8 cellular contexts compared by ENCODE assay signal in the genomic region with DNA sequence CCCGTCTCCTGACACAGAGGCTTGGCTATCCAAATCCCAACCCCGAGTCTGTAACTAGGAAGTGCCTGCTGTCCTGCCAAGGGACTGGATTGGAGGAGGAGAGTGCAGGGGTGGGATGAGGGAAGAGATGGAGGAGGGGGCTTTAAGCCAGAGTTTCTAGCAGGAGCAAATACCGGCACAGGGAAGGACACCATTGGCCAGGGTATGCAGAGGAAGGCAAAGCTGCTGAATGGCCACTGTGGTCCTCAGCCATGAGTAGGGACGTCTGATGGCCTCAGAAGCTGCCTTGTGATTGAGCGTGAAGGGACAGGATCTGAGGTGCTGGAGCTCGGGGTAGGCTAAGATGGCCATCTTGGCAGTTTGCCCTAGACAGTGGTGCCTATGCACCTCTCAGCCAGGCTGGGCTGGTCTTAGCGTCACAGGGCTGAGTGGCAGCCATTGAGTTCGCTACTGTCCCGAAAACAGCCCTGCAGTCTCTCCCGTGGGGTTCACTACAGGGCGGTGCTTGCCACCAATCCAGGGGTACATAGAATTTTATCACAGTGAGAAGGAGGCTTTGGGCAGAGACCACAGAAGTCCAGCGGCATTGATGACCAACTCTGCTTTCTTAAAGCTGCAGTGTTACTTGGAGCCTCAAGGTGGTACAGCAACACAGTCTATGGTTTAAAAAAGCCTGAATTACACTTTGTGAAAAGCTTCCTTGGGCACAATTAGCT.
DNase-seq lines count a peak whose midpoint lies in the region; ATAC-seq and TF ChIP-seq lines count a peak whose summit lies in the region.

No MANE protein-coding gene starts in this region.

- H3K9me3 ChIP-seq in right cardiac atrium (ENCODE audit: control insufficient read depth, low read length): no peaks in the 10 kb centered on the region
- no peaks in the 10 kb centered on the region for H3K9me3 ChIP-seq in Panc1 (ENCODE audit: control insufficient read depth, insufficient read depth, low read depth, low read length)
- H3K9me3 ChIP-seq in parathyroid adenoma (ENCODE audit: control insufficient read depth, low read length): no peaks in the 10 kb centered on the region

- no peaks in the 10 kb centered on the region for H3K27me3 ChIP-seq in right cardiac atrium (ENCODE audit: control insufficient read depth, insufficient read depth)
- no peaks in the 10 kb centered on the region for H3K27me3 ChIP-seq in Panc1 (ENCODE audit: control insufficient read depth, insufficient read depth, low read length)
- H3K27me3 ChIP-seq in parathyroid adenoma (ENCODE audit: control insufficient read depth, insufficient read depth, low read length): no peaks in the 10 kb centered on the region

- CTCF ChIA-PET in Panc1 (lab: Charles Lee): interaction anchor here (0.7 kb wide), 1 partner anchor 83 kb away, joined by 3 read pairs; no protein-coding TSS in a partner anchor

- 58% methylated on average over 12 of the region's 12 CpGs for WGBS in right cardiac atrium

- ATAC-seq in right cardiac atrium: peak; percentile 39 to 40
- peak; percentile 68 for ATAC-seq in HG02798 (IDR thresholded peaks at IDR 0.05; ENCODE audit: poor library complexity, unreplicated experiment)
- ATAC-seq in Panc1: peak; percentile 82

- POLR2A ChIA-PET in Panc1 (lab: Charles Lee): no interaction called here

- no peak overlapping the region for H3K4me3 Mint-ChIP-seq in endothelial cell (ENCODE audit: unreplicated experiment)

- intact Hi-C loops in right cardiac atrium (cut with DNase I): no loop called here
- intact Hi-C loops in cardiac septum (cut with DNase I): no loop called here
- intact Hi-C loops in Panc1 (cut with micrococcal nuclease; ENCODE audit: unreplicated experiment): no loop called here

- no peak overlapping the region for H3K27ac ChIP-seq in right cardiac atrium (ENCODE audit: low read length)
- no peak overlapping the region for H3K27ac ChIP-seq in Panc1 (ENCODE audit: low read length)
- no peak overlapping the region for H3K27ac ChIP-seq in parathyroid adenoma

- no peak overlapping the region for H3K27ac Mint-ChIP-seq in endothelial cell (ENCODE audit: unreplicated experiment)

- H3K36me3 Mint-ChIP-seq in endothelial cell (ENCODE audit: low read depth, unreplicated experiment): no peaks in the 10 kb centered on the region

- H3K36me3 ChIP-seq in Panc1 (ENCODE audit: control insufficient read depth, insufficient read depth, low read length): no peaks in the 10 kb centered on the region
- H3K36me3 ChIP-seq in parathyroid adenoma (ENCODE audit: control insufficient read depth, insufficient read depth, low read length): no peaks in the 10 kb centered on the region

- no peaks in the 10 kb centered on the region for H3K27me3 Mint-ChIP-seq in endothelial cell (ENCODE audit: unreplicated experiment)

- no peaks in the 10 kb centered on the region for H3K79me2 ChIP-seq in parathyroid adenoma

- no peak overlapping the region for H3K9ac ChIP-seq in parathyroid adenoma

- H3K4me3 ChIP-seq in right cardiac atrium (ENCODE audit: low read length) (no peak overlapping the region), Panc1 (ENCODE audit: low read depth in 2 of 2, low read length in 2 of 2) (no peak overlapping the region), parathyroid adenoma (ENCODE audit: low read depth, low read length) (no peak overlapping the region)

- peak overlapping the region; percentile 38 for H2AFZ ChIP-seq in parathyroid adenoma

- DNase-seq in right cardiac atrium: peak in 1 of 3 donors; percentile 46
- no peak for DNase-seq in cardiac septum (ENCODE audit: low spot score)
- DNase-seq in Panc1 (ENCODE audit: low read depth, low spot score): peak; percentile 20
- peak; percentile 7 for DNase-seq in endothelial cell (ENCODE audit: low spot score)
- DNase-seq in activated CD4-positive, alpha-beta T cell treated with anti-CD3 and anti-CD28 coated beads, Interleukin-2, amount 50 U/mL, for 1 hour: no peak
- no peak for DNase-seq in HuH-7.5 (ENCODE audit: low spot score)

- no TSS peak for BruUV-seq in Panc1 (replicated peaks; lab: Mats Ljungman, UMichigan)

- H3K4me1 Mint-ChIP-seq in endothelial cell (ENCODE audit: unreplicated experiment): peaks cover 7% of the 10 kb centered on the region

- peak; percentile 66 for TF ChIP-seq CTCF in Panc1 (IDR thresholded peaks at IDR 0.05)
- TF ChIP-seq CTCF in endothelial cell (IDR thresholded peaks at IDR 0.05; ENCODE audit: unreplicated experiment): peak; percentile 33
- TF ChIP-seq CTCF in parathyroid adenoma (IDR thresholded peaks at IDR 0.05): no peak

- no peaks in the 10 kb centered on the region for H3K4me1 ChIP-seq in right cardiac atrium (ENCODE audit: control insufficient read depth, insufficient read depth, low read length)
- H3K4me1 ChIP-seq in Panc1 (ENCODE audit: control insufficient read depth, insufficient read depth, low read length): no peaks in the 10 kb centered on the region; the same call in 1 of the 2 replicates
- no peaks in the 10 kb centered on the region for H3K4me1 ChIP-seq in parathyroid adenoma

- H3K4me2 ChIP-seq in parathyroid adenoma (ENCODE audit: low read length): no peak overlapping the region

- H3K9me3 Mint-ChIP-seq in endothelial cell (ENCODE audit: unreplicated experiment): no peaks in the 10 kb centered on the region

- in situ Hi-C loops in Panc1 (cut with HindIII; ENCODE audit: low pct_unique_long_range_greater_than_20kb, low sequenced_read_pairs): no loop called here

Comparison
In these comparisons a context has a peak if more than half of its experiments do, and no peak if none do; other contexts are left out.
1. DNase-seq: peak in Panc1 (single experiment) and endothelial cell (single experiment); none in cardiac septum (single experiment), activated CD4-positive, alpha-beta T cell treated with anti-CD3 and anti-CD28 coated beads, Interleukin-2, amount 50 U/mL, for 1 hour (single experiment) and HuH-7.5 (single experiment).
2. Peak in every context shown above with its lines, with median percentiles within 50 percentile points of each other: ATAC-seq.